ENCODE assay signal across 2 cellular contexts in the genomic region with DNA sequence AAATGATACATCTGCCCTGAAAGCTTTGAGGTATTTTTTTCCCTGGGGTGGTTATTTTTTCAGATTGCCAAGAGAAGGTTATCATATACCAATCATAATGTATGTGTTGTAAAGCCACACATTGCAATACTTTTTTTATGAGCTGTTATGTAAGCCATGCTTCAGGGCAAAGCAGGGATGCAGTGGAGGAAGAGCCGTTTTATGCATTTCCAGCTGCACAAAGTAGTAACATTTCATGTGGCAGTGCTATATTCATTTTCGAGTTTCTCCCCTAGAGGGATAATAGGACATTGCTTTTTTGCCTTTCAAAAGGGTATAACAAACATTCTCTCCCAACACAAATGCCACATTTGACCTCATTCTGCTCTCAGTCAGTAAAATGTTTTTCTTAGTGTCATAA.
A peak's percentile ranks its signal among the peaks of the same experiment; 100 is the strongest.
TF ChIP-seq lines count a peak whose summit lies in the region.

No MANE protein-coding gene starts in this region.

TF ChIP-seq in HEK293, 187 proteins besides CTCF, POLR2A, EP300 and RAD21 (continued from another document and continues in another):
- TF ChIP-seq, protein P1, sequence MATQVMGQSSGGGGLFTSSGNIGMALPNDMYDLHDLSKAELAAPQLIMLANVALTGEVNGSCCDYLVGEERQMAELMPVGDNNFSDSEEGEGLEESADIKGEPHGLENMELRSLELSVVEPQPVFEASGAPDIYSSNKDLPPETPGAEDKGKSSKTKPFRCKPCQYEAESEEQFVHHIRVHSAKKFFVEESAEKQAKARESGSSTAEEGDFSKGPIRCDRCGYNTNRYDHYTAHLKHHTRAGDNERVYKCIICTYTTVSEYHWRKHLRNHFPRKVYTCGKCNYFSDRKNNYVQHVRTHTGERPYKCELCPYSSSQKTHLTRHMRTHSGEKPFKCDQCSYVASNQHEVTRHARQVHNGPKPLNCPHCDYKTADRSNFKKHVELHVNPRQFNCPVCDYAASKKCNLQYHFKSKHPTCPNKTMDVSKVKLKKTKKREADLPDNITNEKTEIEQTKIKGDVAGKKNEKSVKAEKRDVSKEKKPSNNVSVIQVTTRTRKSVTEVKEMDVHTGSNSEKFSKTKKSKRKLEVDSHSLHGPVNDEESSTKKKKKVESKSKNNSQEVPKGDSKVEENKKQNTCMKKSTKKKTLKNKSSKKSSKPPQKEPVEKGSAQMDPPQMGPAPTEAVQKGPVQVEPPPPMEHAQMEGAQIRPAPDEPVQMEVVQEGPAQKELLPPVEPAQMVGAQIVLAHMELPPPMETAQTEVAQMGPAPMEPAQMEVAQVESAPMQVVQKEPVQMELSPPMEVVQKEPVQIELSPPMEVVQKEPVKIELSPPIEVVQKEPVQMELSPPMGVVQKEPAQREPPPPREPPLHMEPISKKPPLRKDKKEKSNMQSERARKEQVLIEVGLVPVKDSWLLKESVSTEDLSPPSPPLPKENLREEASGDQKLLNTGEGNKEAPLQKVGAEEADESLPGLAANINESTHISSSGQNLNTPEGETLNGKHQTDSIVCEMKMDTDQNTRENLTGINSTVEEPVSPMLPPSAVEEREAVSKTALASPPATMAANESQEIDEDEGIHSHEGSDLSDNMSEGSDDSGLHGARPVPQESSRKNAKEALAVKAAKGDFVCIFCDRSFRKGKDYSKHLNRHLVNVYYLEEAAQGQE (tag by site-specific recombination; IDR thresholded peaks at IDR 0.05): no peak
- TF ChIP-seq ZNF701 (tag by site-specific recombination; IDR thresholded peaks at IDR 0.05): no peak
- no peak for TF ChIP-seq ZNF624 (tag by site-specific recombination; IDR thresholded peaks at IDR 0.05)
- no peak for TF ChIP-seq ZBTB26 (tag by site-specific recombination; optimal IDR thresholded peaks at IDR 0.05)
- TF ChIP-seq ZNF202 (tag by site-specific recombination; IDR thresholded peaks at IDR 0.05; ENCODE audit: borderline replicate concordance): no peak
- no peak for TF ChIP-seq ZNF621 (tag by site-specific recombination; IDR thresholded peaks at IDR 0.05)
- TF ChIP-seq ZSCAN4 (tag by site-specific recombination; IDR thresholded peaks at IDR 0.05): no peak
- TF ChIP-seq ZSCAN16 (tag by site-specific recombination; IDR thresholded peaks at IDR 0.05): no peak
- TF ChIP-seq ZNF776 (tag by site-specific recombination; IDR thresholded peaks at IDR 0.05; ENCODE audit: borderline replicate concordance): no peak
- TF ChIP-seq IKZF3 (tag by site-specific recombination; IDR thresholded peaks at IDR 0.05): 0 out of 2 replicates have a peak, but pooled peaks have one; percentile 28
- peak; percentile 54; the same call in 1 of the 2 replicates for TF ChIP-seq ZNF843 (tag by site-specific recombination; IDR thresholded peaks at IDR 0.05)
- TF ChIP-seq, protein P2, sequence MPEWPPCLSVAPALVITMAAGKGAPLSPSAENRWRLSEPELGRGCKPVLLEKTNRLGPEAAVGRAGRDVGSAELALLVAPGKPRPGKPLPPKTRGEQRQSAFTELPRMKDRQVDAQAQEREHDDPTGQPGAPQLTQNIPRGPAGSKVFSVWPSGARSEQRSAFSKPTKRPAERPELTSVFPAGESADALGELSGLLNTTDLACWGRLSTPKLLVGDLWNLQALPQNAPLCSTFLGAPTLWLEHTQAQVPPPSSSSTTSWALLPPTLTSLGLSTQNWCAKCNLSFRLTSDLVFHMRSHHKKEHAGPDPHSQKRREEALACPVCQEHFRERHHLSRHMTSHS (tag by site-specific recombination; IDR thresholded peaks at IDR 0.05): no peak
- no peak for TF ChIP-seq GLIS1 (tag by site-specific recombination; IDR thresholded peaks at IDR 0.05)
- 0 out of 2 replicates have a peak, but pooled peaks have one; percentile 18 for TF ChIP-seq MZF1 (tag by site-specific recombination; IDR thresholded peaks at IDR 0.05; ENCODE audit: borderline replicate concordance)
- no peak for TF ChIP-seq ZNF768 (tag by site-specific recombination; IDR thresholded peaks at IDR 0.05)
- TF ChIP-seq ZNF426 (tag by site-specific recombination; IDR thresholded peaks at IDR 0.05): no peak
- peak; percentile 100 for TF ChIP-seq ZBTB44 (tag by site-specific recombination; IDR thresholded peaks at IDR 0.05)

TF ChIP-seq in HepG2, 621 proteins besides CTCF, POLR2A, EP300 and RAD21 (continued from another document):
- no peak for TF ChIP-seq ZNF784 (CRISPR knock-in tag; IDR thresholded peaks at IDR 0.05; ENCODE audit: borderline replicate concordance)
TF ChIP-seq in HepG2: peak in this region for 0.
